ENCODE assay signal across 1 cellular context in the genomic region with DNA sequence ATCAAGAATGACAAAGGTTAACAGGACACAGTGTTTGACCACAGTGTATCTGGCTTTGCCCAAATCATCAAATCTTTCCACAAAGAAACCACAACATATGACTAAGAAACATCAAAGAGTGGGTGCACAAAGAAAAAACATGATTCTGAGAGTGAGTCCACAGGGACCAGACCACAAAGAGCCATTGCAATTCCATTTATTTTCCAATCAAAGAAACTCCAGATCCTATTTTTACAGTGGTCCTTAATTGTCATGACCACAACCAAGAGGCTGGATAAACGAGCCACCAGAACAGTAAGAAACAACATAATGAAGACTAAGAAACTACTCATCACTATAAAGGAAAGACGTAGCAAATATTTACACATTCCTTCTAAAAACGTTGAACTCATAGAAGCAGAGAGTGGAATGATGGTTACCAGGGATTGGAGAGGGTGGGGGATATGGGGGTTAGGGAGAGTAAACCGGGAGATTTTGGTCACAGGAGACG.
TF ChIP-seq lines count a peak whose summit lies in the region.

No MANE protein-coding gene starts in this region.

TF ChIP-seq in A549, 52 proteins besides CTCF, POLR2A, EP300 and RAD21 (continued from another document):
- TF ChIP-seq REST (IDR thresholded peaks at IDR 0.05) = no peak
- TF ChIP-seq, protein P1, sequence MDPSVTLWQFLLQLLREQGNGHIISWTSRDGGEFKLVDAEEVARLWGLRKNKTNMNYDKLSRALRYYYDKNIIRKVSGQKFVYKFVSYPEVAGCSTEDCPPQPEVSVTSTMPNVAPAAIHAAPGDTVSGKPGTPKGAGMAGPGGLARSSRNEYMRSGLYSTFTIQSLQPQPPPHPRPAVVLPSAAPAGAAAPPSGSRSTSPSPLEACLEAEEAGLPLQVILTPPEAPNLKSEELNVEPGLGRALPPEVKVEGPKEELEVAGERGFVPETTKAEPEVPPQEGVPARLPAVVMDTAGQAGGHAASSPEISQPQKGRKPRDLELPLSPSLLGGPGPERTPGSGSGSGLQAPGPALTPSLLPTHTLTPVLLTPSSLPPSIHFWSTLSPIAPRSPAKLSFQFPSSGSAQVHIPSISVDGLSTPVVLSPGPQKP (IDR thresholded peaks at IDR 0.05; ENCODE audit: low read depth, low read length) = no peak
- TF ChIP-seq ZNF302 (CRISPR knock-in tag; IDR thresholded peaks at IDR 0.05) = no peak
- TF ChIP-seq EHMT2 (IDR thresholded peaks at IDR 0.05; ENCODE audit: low read depth) = no peak
- TF ChIP-seq CHD2 (IDR thresholded peaks at IDR 0.05; ENCODE audit: low read length, partially characterized antibody) = no peak
